In the genomic region with DNA sequence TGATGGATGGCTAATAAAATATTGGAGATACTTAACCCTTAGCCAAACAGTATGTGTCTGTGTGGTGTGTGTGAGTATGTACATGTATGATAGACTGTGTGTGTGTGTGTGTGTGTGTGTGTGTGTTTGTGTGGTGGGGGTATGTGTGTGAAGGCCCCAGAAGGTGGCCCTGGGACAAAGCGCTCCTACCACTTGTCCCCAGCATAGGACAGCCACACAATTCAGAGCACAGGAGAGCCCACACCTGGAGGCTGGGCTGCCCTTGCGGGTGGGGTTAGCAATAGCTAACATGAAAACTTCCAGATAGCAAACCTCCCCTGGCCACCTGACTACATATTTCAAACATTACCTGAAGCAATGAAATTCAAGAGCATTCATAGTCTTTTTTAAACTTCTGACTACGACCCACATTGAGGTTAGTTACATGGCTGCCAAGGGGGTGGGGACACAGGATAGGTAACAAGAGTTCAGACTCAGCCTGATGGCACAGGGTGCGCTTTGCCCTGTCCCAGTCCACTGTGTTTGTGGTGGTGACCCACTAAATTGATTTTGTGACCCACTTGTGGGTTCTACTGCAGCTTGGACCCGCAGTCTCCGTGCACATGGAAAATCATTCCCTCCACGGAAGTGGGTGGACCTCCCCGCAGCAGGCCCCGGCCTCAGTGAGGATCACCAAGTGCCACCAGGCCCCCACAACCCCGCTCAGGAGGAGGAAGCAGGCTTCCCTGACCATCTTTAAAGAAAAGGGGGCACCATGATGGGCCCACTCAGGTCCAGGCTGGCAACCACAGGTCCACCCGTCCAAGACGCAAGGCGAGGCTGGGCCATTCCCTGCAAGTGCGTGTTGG, we compare ENCODE assay signal across 1 cellular context.
TF ChIP-seq lines count a peak whose summit lies in the region.

No MANE protein-coding gene starts in this region.

TF ChIP-seq in HepG2, 621 proteins besides CTCF, POLR2A, EP300 and RAD21:
- no peak for TF ChIP-seq ZNF879 (CRISPR knock-in tag; IDR thresholded peaks at IDR 0.05)
- TF ChIP-seq ZNF619 (CRISPR knock-in tag; IDR thresholded peaks at IDR 0.05) = no peak
- TF ChIP-seq, protein P1, sequence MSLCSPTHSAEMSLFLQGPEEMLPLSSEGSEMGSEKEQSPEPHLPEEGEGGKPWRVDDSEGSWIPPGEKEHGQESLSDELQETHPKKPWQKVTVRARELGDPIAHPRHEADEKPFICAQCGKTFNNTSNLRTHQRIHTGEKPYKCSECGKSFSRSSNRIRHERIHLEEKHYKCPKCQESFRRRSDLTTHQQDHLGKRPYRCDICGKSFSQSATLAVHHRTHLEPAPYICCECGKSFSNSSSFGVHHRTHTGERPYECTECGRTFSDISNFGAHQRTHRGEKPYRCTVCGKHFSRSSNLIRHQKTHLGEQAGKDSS (CRISPR knock-in tag; IDR thresholded peaks at IDR 0.05; ENCODE audit: borderline replicate concordance, low read depth) = no peak
- TF ChIP-seq RELA (CRISPR knock-in tag; IDR thresholded peaks at IDR 0.05) = no peak
